6 cellular contexts compared by ENCODE assay signal in the genomic region with DNA sequence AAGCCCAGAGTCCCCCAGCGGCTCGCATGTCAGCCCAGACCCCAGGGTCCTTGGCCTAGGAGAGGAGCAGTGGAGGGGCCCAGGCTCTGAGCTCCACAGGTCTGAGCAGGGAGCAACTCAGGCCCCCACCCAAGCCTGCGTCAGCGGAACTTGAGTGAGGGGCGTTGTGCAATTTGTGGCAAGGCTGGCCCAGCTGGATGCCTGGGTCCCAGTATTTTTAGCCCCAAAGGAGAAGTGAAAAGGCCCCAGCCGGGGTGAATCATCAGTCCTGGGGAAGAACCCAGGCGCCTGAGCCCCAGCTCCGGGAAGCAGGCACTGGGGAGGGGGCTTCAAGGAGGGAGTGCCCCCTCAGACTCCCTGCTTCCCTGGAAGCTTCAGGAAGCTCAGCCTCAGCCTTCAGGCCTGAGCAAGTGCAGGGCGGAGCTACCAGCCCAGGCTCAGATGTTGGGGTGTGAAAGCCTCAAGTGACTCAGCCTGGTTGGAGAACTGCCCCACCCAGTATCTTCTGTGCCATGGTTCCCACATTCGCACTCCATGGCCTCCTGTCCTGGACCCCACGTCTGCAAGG. TPM values are rescaled to one million over a fixed set of nuclear protein-coding genes. Genes with fewer than 3 reads are reported as not detected.
A peak's percentile ranks its signal among the peaks of the same experiment; 100 is the strongest.
DNase-seq lines count a peak whose midpoint lies in the region; ATAC-seq and TF ChIP-seq lines count a peak whose summit lies in the region.

No MANE protein-coding gene starts in this region.

- peak; percentile 81 for DNase-seq in activated CD8-positive, alpha-beta T cell treated with anti-CD3 and anti-CD28 coated beads for 36 hours
- DNase-seq in right atrium auricular region (ENCODE audit: low spot score) (peak; percentile 91), NCI-H128 (lab: John Stamatoyannopoulos, UW; ENCODE audit: unreplicated experiment) (no peak)

- ATAC-seq in activated CD8-positive, alpha-beta T cell treated with anti-CD3 and anti-CD28 coated beads for 36 hours: peak; percentile 29
- ATAC-seq in HG03439 (IDR thresholded peaks at IDR 0.05; ENCODE audit: unreplicated experiment): no peak

- H3K27me3 ChIP-seq in right atrium auricular region: no peaks in the 10 kb centered on the region

- peak; percentile 24 for TF ChIP-seq POLR2A in GM18951 (IDR thresholded peaks at IDR 0.05; ENCODE audit: extremely low read depth, insufficient read depth, insufficient read length)

- peaks cover 28% of the 10 kb centered on the region for H3K36me3 Mint-ChIP-seq in activated CD8-positive, alpha-beta T cell treated with anti-CD3 and anti-CD28 coated beads for 36 hours (ENCODE audit: low read depth)

- no peaks in the 10 kb centered on the region for H3K9me3 ChIP-seq in right atrium auricular region

- no peaks in the 10 kb centered on the region for H3K9me3 Mint-ChIP-seq in activated CD8-positive, alpha-beta T cell treated with anti-CD3 and anti-CD28 coated beads for 36 hours

- in situ Hi-C loops in GM18951 (cut with MboI; ENCODE audit: low sequenced_read_pairs, unreplicated experiment): no loop called here

- H3K27me3 Mint-ChIP-seq in activated CD8-positive, alpha-beta T cell treated with anti-CD3 and anti-CD28 coated beads for 36 hours: no peaks in the 10 kb centered on the region

- H3K27ac ChIP-seq in right atrium auricular region (peak overlapping the region; percentile 83 to 85), temporal lobe (ENCODE audit: low read depth, low read length) (peak overlapping the region; percentile 62)

- H3K36me3 ChIP-seq in right atrium auricular region: peaks cover 9% of the 10 kb centered on the region

- peak overlapping the region; percentile 90 for H3K27ac Mint-ChIP-seq in activated CD8-positive, alpha-beta T cell treated with anti-CD3 and anti-CD28 coated beads for 36 hours

- H3K4me3 ChIP-seq in right atrium auricular region: no peak overlapping the region

- peaks cover 64% of the 10 kb centered on the region for H3K4me1 Mint-ChIP-seq in activated CD8-positive, alpha-beta T cell treated with anti-CD3 and anti-CD28 coated beads for 36 hours (ENCODE audit: low read depth)

- POLR2A ChIA-PET in activated CD8-positive, alpha-beta T cell treated with anti-CD3 and anti-CD28 coated beads for 36 hours (lab: Charles Lee): interaction anchor here (0.6 to 9.9 kb wide), 13 partner anchors 9 to 254 kb away, joined by 3 to 80 read pairs (median 6); a partner anchor contains a TSS

- H3K4me3 Mint-ChIP-seq in activated CD8-positive, alpha-beta T cell treated with anti-CD3 and anti-CD28 coated beads for 36 hours: peak overlapping the region; percentile 44

- peaks cover 0 to 48% of the 10 kb centered on the region in 2 donors for H3K4me1 ChIP-seq in right atrium auricular region

- intact Hi-C loops in activated CD8-positive, alpha-beta T cell treated with anti-CD3 and anti-CD28 coated beads for 36 hours (cut with micrococcal nuclease): no loop called here

- TF ChIP-seq CTCF in activated CD8-positive, alpha-beta T cell treated with anti-CD3 and anti-CD28 coated beads for 36 hours (IDR thresholded peaks at IDR 0.05): no peak
- no peak for TF ChIP-seq CTCF in right atrium auricular region (IDR thresholded peaks at IDR 0.05)

- CTCF ChIA-PET in activated CD8-positive, alpha-beta T cell treated with anti-CD3 and anti-CD28 coated beads for 36 hours (lab: Charles Lee): interaction anchor here (0.6 to 8.5 kb wide), 18 partner anchors 9 to 185 kb away, joined by 3 to 153 read pairs (median 4); a partner anchor contains a TSS

RNA-seq across cellular contexts. Expression of a gene that starts 7.2 kb away (rescaled TPM):
- total RNA-seq in activated CD8-positive, alpha-beta T cell treated with anti-CD3 and anti-CD28 coated beads for 36 hours: 10 to 100 TPM; 19.5 to 19.8 TPM
- total RNA-seq in right atrium auricular region (10 to 100 TPM; 29.9 to 32.3 TPM), temporal lobe (16.2 TPM)

RNA-seq across cellular contexts. Expression of a gene that starts 7.5 kb away (rescaled TPM):
- total RNA-seq in activated CD8-positive, alpha-beta T cell treated with anti-CD3 and anti-CD28 coated beads for 36 hours: 10 to 100 TPM; 35.5 to 36.5 TPM
- total RNA-seq in right atrium auricular region (10 to 100 TPM; 34.8 to 54.3 TPM), temporal lobe (21.6 TPM)

RNA-seq across cellular contexts. Expression of a gene that starts 8.3 kb away (rescaled TPM):
- 10 to 100 TPM; 74.6 to 80.3 TPM for total RNA-seq in activated CD8-positive, alpha-beta T cell treated with anti-CD3 and anti-CD28 coated beads for 36 hours
- total RNA-seq in right atrium auricular region (100 to 1,000 TPM; 107 to 202 TPM), temporal lobe (2.0 TPM)

RNA-seq across cellular contexts. Expression of a gene that starts 14.1 kb away (rescaled TPM):
- 10 to 100 TPM; 35.9 to 42.8 TPM for total RNA-seq in activated CD8-positive, alpha-beta T cell treated with anti-CD3 and anti-CD28 coated beads for 36 hours
- total RNA-seq in right atrium auricular region (10 to 100 TPM in 1 of 2 donors, 1 to 10 TPM in 1; 7.5 to 12.0 TPM), temporal lobe (20.2 TPM)

RNA-seq across cellular contexts. Expression of a gene that starts 37.4 kb away (rescaled TPM):
- 1,000 to 10,000 TPM; 3,249 to 3,324 TPM for total RNA-seq in activated CD8-positive, alpha-beta T cell treated with anti-CD3 and anti-CD28 coated beads for 36 hours
- total RNA-seq in right atrium auricular region: 1,000 to 10,000 TPM; 1,032 to 1,330 TPM
- total RNA-seq in temporal lobe: 57.5 TPM

Comparison
In these comparisons a context has a peak if more than half of its experiments do, and no peak if none do; other contexts are left out.
1. RNA of a gene that starts 8.3 kb away (total RNA-seq): 107 to 202 TPM in right atrium auricular region and 74.6 to 80.3 TPM in activated CD8-positive, alpha-beta T cell treated with anti-CD3 and anti-CD28 coated beads for 36 hours; 2.0 TPM in temporal lobe (single experiment); every median in the first group is over 10 times any median in the second.